Comparison of ENCODE assay signal across 1 cellular context in the genomic region with DNA sequence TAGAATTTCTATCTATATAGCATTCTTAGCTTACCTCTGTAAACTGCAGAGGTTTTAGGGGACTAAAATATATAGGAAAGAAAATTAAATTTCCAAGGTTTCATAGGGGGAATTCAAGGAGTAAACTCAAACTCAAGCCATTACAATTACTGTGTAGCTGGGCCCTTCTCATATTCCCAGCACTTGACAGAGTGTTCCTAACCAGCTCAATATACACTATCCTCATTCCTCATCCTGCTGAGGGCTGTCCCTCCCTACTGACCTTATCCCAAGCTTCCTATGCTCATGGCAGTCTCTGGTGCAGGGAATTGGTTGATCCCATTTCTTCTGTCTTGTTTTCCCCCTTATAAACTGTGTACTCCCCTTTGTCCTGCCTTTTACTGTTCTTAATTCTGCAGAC.
TF ChIP-seq lines count a peak whose summit lies in the region.

No MANE protein-coding gene starts in this region.

TF ChIP-seq in H1, 55 proteins besides CTCF, POLR2A, EP300 and RAD21:
- TF ChIP-seq TAF7 (optimal IDR thresholded peaks at IDR 0.05; ENCODE audit: borderline replicate concordance, low read depth, low read length) (no peak), POLR2AphosphoS5 (IDR thresholded peaks at IDR 0.05; ENCODE audit: low read depth, low read length) (no peak), HDAC2 (IDR thresholded peaks at IDR 0.05; ENCODE audit: borderline replicate concordance in 1 of 2, low read depth in 2 of 2, low read length in 2 of 2) (no peak), SUZ12 (IDR thresholded peaks at IDR 0.05; ENCODE audit: low read length) (no peak), CEBPB (IDR thresholded peaks at IDR 0.05; ENCODE audit: low read depth, low read length) (no peak), NANOG (IDR thresholded peaks at IDR 0.05; ENCODE audit: insufficient read depth, low read depth, low read length, poor library complexity, severe bottlenecking) (no peak), TCF12 (IDR thresholded peaks at IDR 0.05; ENCODE audit: low read depth, low read length) (no peak)
- TF ChIP-seq, protein P1, sequence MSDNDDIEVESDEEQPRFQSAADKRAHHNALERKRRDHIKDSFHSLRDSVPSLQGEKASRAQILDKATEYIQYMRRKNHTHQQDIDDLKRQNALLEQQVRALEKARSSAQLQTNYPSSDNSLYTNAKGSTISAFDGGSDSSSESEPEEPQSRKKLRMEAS (IDR thresholded peaks at IDR 0.05), result no peak
- TF ChIP-seq, protein P2, sequence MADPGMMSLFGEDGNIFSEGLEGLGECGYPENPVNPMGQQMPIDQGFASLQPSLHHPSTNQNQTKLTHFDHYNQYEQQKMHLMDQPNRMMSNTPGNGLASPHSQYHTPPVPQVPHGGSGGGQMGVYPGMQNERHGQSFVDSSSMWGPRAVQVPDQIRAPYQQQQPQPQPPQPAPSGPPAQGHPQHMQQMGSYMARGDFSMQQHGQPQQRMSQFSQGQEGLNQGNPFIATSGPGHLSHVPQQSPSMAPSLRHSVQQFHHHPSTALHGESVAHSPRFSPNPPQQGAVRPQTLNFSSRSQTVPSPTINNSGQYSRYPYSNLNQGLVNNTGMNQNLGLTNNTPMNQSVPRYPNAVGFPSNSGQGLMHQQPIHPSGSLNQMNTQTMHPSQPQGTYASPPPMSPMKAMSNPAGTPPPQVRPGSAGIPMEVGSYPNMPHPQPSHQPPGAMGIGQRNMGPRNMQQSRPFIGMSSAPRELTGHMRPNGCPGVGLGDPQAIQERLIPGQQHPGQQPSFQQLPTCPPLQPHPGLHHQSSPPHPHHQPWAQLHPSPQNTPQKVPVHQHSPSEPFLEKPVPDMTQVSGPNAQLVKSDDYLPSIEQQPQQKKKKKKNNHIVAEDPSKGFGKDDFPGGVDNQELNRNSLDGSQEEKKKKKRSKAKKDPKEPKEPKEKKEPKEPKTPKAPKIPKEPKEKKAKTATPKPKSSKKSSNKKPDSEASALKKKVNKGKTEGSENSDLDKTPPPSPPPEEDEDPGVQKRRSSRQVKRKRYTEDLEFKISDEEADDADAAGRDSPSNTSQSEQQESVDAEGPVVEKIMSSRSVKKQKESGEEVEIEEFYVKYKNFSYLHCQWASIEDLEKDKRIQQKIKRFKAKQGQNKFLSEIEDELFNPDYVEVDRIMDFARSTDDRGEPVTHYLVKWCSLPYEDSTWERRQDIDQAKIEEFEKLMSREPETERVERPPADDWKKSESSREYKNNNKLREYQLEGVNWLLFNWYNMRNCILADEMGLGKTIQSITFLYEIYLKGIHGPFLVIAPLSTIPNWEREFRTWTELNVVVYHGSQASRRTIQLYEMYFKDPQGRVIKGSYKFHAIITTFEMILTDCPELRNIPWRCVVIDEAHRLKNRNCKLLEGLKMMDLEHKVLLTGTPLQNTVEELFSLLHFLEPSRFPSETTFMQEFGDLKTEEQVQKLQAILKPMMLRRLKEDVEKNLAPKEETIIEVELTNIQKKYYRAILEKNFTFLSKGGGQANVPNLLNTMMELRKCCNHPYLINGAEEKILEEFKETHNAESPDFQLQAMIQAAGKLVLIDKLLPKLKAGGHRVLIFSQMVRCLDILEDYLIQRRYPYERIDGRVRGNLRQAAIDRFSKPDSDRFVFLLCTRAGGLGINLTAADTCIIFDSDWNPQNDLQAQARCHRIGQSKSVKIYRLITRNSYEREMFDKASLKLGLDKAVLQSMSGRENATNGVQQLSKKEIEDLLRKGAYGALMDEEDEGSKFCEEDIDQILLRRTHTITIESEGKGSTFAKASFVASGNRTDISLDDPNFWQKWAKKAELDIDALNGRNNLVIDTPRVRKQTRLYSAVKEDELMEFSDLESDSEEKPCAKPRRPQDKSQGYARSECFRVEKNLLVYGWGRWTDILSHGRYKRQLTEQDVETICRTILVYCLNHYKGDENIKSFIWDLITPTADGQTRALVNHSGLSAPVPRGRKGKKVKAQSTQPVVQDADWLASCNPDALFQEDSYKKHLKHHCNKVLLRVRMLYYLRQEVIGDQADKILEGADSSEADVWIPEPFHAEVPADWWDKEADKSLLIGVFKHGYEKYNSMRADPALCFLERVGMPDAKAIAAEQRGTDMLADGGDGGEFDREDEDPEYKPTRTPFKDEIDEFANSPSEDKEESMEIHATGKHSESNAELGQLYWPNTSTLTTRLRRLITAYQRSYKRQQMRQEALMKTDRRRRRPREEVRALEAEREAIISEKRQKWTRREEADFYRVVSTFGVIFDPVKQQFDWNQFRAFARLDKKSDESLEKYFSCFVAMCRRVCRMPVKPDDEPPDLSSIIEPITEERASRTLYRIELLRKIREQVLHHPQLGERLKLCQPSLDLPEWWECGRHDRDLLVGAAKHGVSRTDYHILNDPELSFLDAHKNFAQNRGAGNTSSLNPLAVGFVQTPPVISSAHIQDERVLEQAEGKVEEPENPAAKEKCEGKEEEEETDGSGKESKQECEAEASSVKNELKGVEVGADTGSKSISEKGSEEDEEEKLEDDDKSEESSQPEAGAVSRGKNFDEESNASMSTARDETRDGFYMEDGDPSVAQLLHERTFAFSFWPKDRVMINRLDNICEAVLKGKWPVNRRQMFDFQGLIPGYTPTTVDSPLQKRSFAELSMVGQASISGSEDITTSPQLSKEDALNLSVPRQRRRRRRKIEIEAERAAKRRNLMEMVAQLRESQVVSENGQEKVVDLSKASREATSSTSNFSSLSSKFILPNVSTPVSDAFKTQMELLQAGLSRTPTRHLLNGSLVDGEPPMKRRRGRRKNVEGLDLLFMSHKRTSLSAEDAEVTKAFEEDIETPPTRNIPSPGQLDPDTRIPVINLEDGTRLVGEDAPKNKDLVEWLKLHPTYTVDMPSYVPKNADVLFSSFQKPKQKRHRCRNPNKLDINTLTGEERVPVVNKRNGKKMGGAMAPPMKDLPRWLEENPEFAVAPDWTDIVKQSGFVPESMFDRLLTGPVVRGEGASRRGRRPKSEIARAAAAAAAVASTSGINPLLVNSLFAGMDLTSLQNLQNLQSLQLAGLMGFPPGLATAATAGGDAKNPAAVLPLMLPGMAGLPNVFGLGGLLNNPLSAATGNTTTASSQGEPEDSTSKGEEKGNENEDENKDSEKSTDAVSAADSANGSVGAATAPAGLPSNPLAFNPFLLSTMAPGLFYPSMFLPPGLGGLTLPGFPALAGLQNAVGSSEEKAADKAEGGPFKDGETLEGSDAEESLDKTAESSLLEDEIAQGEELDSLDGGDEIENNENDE (IDR thresholded peaks at IDR 0.05; ENCODE audit: insufficient replicate concordance, low read length), result no peak
